In genomic region chr11:69657911-69658605, GRCh38 we compare ENCODE assay signal across 15 cellular contexts. TPM values are rescaled to one million over a fixed set of nuclear protein-coding genes. Genes with fewer than 3 reads are reported as not detected.
A peak's percentile ranks its signal among the peaks of the same experiment; 100 is the strongest.
DNase-seq lines count a peak whose midpoint lies in the region; TF ChIP-seq lines count a peak whose summit lies in the region.
"Had no signal": no experiment of that assay in that cellular context is flagged by ENCODE, and none has a peak within 500 bp of the region (broad histone marks: within the 10 kb centered on the region; RNA-seq: fewer than 3 reads in every experiment).

No MANE protein-coding gene starts in this region.

- H3K9me3 ChIP-seq in HAP-1: no peaks in the 10 kb centered on the region
- no peaks in the 10 kb centered on the region for H3K9me3 ChIP-seq in iPS-18a (ENCODE audit: control insufficient read depth, low read depth, low read length)
- H3K9me3 ChIP-seq: esophagus squamous epithelium had no signal

- no peaks in the 10 kb centered on the region for H3K27me3 ChIP-seq in HAP-1 (ENCODE audit: low read depth)
- no peaks in the 10 kb centered on the region for H3K27me3 ChIP-seq in iPS-18a (ENCODE audit: control insufficient read depth, insufficient read depth, low read length)
- H3K27me3 ChIP-seq: esophagus squamous epithelium had no signal

- peaks cover 14% of the 10 kb centered on the region for H3K4me1 Mint-ChIP-seq in progenitor cell of endocrine pancreas (ENCODE audit: low read depth)

- H3K27ac Mint-ChIP-seq in progenitor cell of endocrine pancreas: peak overlapping the region; percentile 73
- H3K27ac Mint-ChIP-seq: activated CD8-positive, alpha-beta T cell treated with anti-CD3 and anti-CD28 coated beads for 36 hours had no signal

- H3K36me3 Mint-ChIP-seq in progenitor cell of endocrine pancreas (ENCODE audit: insufficient read depth): peaks cover 7% of the 10 kb centered on the region

- no peak overlapping the region for H3K4me3 Mint-ChIP-seq in progenitor cell of endocrine pancreas (ENCODE audit: low read depth)
- H3K4me3 Mint-ChIP-seq: activated CD8-positive, alpha-beta T cell treated with anti-CD3 and anti-CD28 coated beads for 36 hours had no signal

- H3K27ac ChIP-seq in iPS-18a (ENCODE audit: low read length): peak overlapping the region; percentile 21
- H3K27ac ChIP-seq: esophagus squamous epithelium had no signal

- H3K9me3 Mint-ChIP-seq in progenitor cell of endocrine pancreas (ENCODE audit: low read depth): no peaks in the 10 kb centered on the region
- H3K9me3 Mint-ChIP-seq: activated CD8-positive, alpha-beta T cell treated with anti-CD3 and anti-CD28 coated beads for 36 hours had no signal

- H3K4me3 ChIP-seq in HAP-1 (no peak overlapping the region), iPS-18a (ENCODE audit: low read length) (no peak overlapping the region)
- H3K4me3 ChIP-seq: esophagus squamous epithelium had no signal

- H3K4me1 ChIP-seq in HAP-1 (peaks cover 11% of the 10 kb centered on the region), iPS-18a (ENCODE audit: control insufficient read depth, low read depth, low read length) (peaks cover 15% of the 10 kb centered on the region)

- H3K27me3 Mint-ChIP-seq in progenitor cell of endocrine pancreas: no peaks in the 10 kb centered on the region
- H3K27me3 Mint-ChIP-seq: activated CD8-positive, alpha-beta T cell treated with anti-CD3 and anti-CD28 coated beads for 36 hours had no signal

- DNase-seq in HAP-1 (ENCODE audit: low spot score in 2 of 2): peak; percentile 41 to 78
- DNase-seq in SK-N-DZ (ENCODE audit: low spot score): peak; percentile 54
- no peak for DNase-seq in progenitor cell of endocrine pancreas (ENCODE audit: low spot score, unreplicated experiment)
- DNase-seq in superior temporal gyrus (ENCODE audit: extremely low spot score): no peak
- no peak for DNase-seq in activated naive CD4-positive, alpha-beta T cell (lab: John Stamatoyannopoulos, UW)
- no peak for DNase-seq in LoVo (ENCODE audit: low spot score)
- DNase-seq: activated CD8-positive, alpha-beta T cell treated with anti-CD3 and anti-CD28 coated beads for 36 hours; activated naive CD4-positive, alpha-beta T cell treated with anti-CD3 and anti-CD28 coated beads, Interleukin-2, amount 50 U/mL, for 16 hours; esophagus squamous epithelium; NCI-H2171; OCI-M1 had no signal

- in situ Hi-C loops in HAP-1 (cut with MboI; ENCODE audit: low sequenced_read_pairs): loop anchor here (25.0 kb wide), 1 partner anchor 1396 kb away; the partner anchor contains the start of gene C11orf24

- no peak for TF ChIP-seq CTCF in progenitor cell of endocrine pancreas (IDR thresholded peaks at IDR 0.05; ENCODE audit: unreplicated experiment)

- no peaks in the 10 kb centered on the region for H3K36me3 ChIP-seq in HAP-1 (replicated peaks)
- H3K36me3 ChIP-seq in iPS-18a (ENCODE audit: control insufficient read depth, low read depth, low read length): peaks cover 8% of the 10 kb centered on the region

- peak overlapping the region; percentile 40 for H3K9ac ChIP-seq in iPS-18a (ENCODE audit: low read length)

RNA-seq across cellular contexts. Expression of gene LTO1, which starts 17.1 kb away (rescaled TPM):
- 22.1 and 25.3 TPM in 2 replicates for polyA plus RNA-seq in SK-N-DZ (2014; cell fraction: cytosol; rRNA removed)
- 38.9 and 46.6 TPM in 2 replicates for polyA plus RNA-seq in SK-N-DZ (2014; cell fraction: nucleus; rRNA removed)
- total RNA-seq in progenitor cell of endocrine pancreas: 28.5 and 33.4 TPM in 2 replicates

RNA-seq across cellular contexts. Expression of gene CCND1, which starts 17.1 kb away (rescaled TPM):
- polyA plus RNA-seq in SK-N-DZ (2014; cell fraction: cytosol; rRNA removed): 242 and 248 TPM in 2 replicates
- polyA plus RNA-seq in SK-N-DZ (2014; cell fraction: nucleus; rRNA removed): 196 and 220 TPM in 2 replicates
- 409 and 437 TPM in 2 replicates for total RNA-seq in progenitor cell of endocrine pancreas

RNA-seq across cellular contexts. Expression of gene FGF19, which starts 45.8 kb away (rescaled TPM):
- not detected in 2 replicates for polyA plus RNA-seq in SK-N-DZ (2014; cell fraction: cytosol; rRNA removed)
- not detected in 2 replicates for polyA plus RNA-seq in SK-N-DZ (2014; cell fraction: nucleus; rRNA removed)
- total RNA-seq in progenitor cell of endocrine pancreas: not detected in 2 replicates
- total RNA-seq: activated CD8-positive, alpha-beta T cell treated with anti-CD3 and anti-CD28 coated beads for 36 hours; esophagus squamous epithelium; MCF 10A; T-helper 2 cell treated with Interferon-gamma antibody and Interleukin-4, amounts not matched to agents 100 ng/mL and 5 ng/mL, for 36 hours; temporal lobe had no signal

Comparison
In these comparisons a context has a peak if more than half of its experiments do, and no peak if none do; other contexts are left out.
1. DNase-seq: peak in HAP-1 (2 of 2) and SK-N-DZ (single experiment); none in progenitor cell of endocrine pancreas (single experiment), superior temporal gyrus (single experiment), activated naive CD4-positive, alpha-beta T cell (0 of 4) and LoVo (single experiment).